Comparison of ENCODE assay signal across 8 cellular contexts in genomic region chr4:38132140-38132673, GRCh38.
DNase-seq lines count a peak whose midpoint lies in the region; ATAC-seq and TF ChIP-seq lines count a peak whose summit lies in the region.

No MANE protein-coding gene starts in this region.

- peak; percentile 62 for ATAC-seq in GM18519 (IDR thresholded peaks at IDR 0.05; ENCODE audit: low FRiP score, unreplicated experiment)
- peak; percentile 80 for ATAC-seq in HG02981 (IDR thresholded peaks at IDR 0.05; ENCODE audit: unreplicated experiment)

- TF ChIP-seq RAD21 in liver (IDR thresholded peaks at IDR 0.05): peak; percentile 13 to 37

- no TSS peak for BruUV-seq in mammary epithelial cell (replicated peaks; lab: Mats Ljungman, UMichigan)

- H3K9me3 ChIP-seq in mammary epithelial cell (replicated peaks; ENCODE audit: insufficient read depth, low read length) (no peaks in the 10 kb centered on the region), liver (ENCODE audit: control insufficient read depth in 4 of 4, low read length in 3 of 4) (no peaks in the 10 kb centered on the region)

- H3K27me3 ChIP-seq in mammary epithelial cell (ENCODE audit: insufficient read depth, low read length) (no peaks in the 10 kb centered on the region), liver (ENCODE audit: control insufficient read depth in 4 of 4, insufficient read depth in 4 of 4, low read length in 3 of 4) (no peaks in the 10 kb centered on the region)

- no peak overlapping the region for H2AFZ ChIP-seq in mammary epithelial cell (ENCODE audit: low read depth, low read length)

- dilution Hi-C loops in mammary epithelial cell (cut with HindIII; ENCODE audit: low sequenced_read_pairs): no loop called here

- WGBS in mammary epithelial cell (ENCODE audit: low coverage, missing lambda C conversion rate): 2% methylated on average over 8 of the region's 8 CpGs
- WGBS in liver: 10% methylated on average over 8 of the region's 8 CpGs

- H3K4me2 ChIP-seq in mammary epithelial cell (ENCODE audit: insufficient read depth, low read depth, low read length): peak overlapping the region; percentile 15

- CTCF ChIA-PET in mammary epithelial cell (lab: Charles Lee; ENCODE audit: low non-redundant PET): no interaction called here

- no peaks in the 10 kb centered on the region for H3K79me2 ChIP-seq in mammary epithelial cell (ENCODE audit: insufficient read depth, low read length)

- no peaks in the 10 kb centered on the region for H4K20me1 ChIP-seq in mammary epithelial cell (ENCODE audit: insufficient read depth, low read length)

- intact Hi-C loops in mammary epithelial cell (cut with micrococcal nuclease): loop anchor here (2.0 kb wide), 1 partner anchor 63 kb away; no protein-coding TSS in a partner anchor

- H3K27ac ChIP-seq in mammary epithelial cell (ENCODE audit: insufficient read depth, low read depth, low read length) (peak overlapping the region; percentile 99), liver (ENCODE audit: low read depth in 1 of 2, low read length in 2 of 2) (peak overlapping the region; percentile 91)

- H3K4me1 ChIP-seq in mammary epithelial cell (ENCODE audit: insufficient read depth, low read length) (peaks cover 35% of the 10 kb centered on the region), liver (ENCODE audit: control insufficient read depth in 4 of 4, insufficient read depth in 4 of 4, low read length in 3 of 4) (peaks cover 14 to 63% (median 46%) of the 10 kb centered on the region in 4 donors)

- in situ Hi-C loops in mammary epithelial cell (cut with MboI; ENCODE audit: low sequenced_read_pairs in 2 of 2): no loop called here

- no peak overlapping the region for H3K4me3 ChIP-seq in mammary epithelial cell (replicated peaks in 1 of 3; ENCODE audit: insufficient read depth in 1 of 3, low read depth in 2 of 3, low read length in 3 of 3)
- no peak overlapping the region for H3K4me3 ChIP-seq in liver (ENCODE audit: low read depth in 1 of 3, low read length in 3 of 3)

- H3K9ac ChIP-seq in mammary epithelial cell (ENCODE audit: insufficient read depth, low read length) (peak overlapping the region; percentile 78), liver (ENCODE audit: low read depth in 1 of 2, low read length in 2 of 2) (peak overlapping the region in 1 of 2 donors; percentile 69)

- DNase-seq in T-helper 9 cell (peak; percentile 36), mammary epithelial cell (peak; percentile 99), NCI-H2171 treated with DMSO at 0.1 percent for 48 hours (lab: John Stamatoyannopoulos, UW) (no peak), OCI-M1 (lab: John Stamatoyannopoulos, UW) (no peak)
- DNase-seq in stimulated activated CD4-positive, alpha-beta T cell treated with anti-CD3 and anti-CD28 coated beads, TNF-alpha, amount 100 ng/mL, for 1 hour (ENCODE audit: low read depth in 3 of 3, low spot score in 1 of 3): peak; percentile 18 to 45 (median 44)

- no peaks in the 10 kb centered on the region for H3K36me3 ChIP-seq in mammary epithelial cell (ENCODE audit: insufficient read depth, low read length)
- H3K36me3 ChIP-seq in liver (ENCODE audit: control insufficient read depth in 4 of 4, insufficient read depth in 3 of 4, low read depth in 1 of 4, low read length in 3 of 4): peaks cover 0 to 1% (median 0%) of the 10 kb centered on the region in 4 donors

- TF ChIP-seq CTCF in mammary epithelial cell (conservative IDR thresholded peaks at IDR 0.05 in 1 of 2, IDR thresholded peaks at IDR 0.05 in 1 of 2; ENCODE audit: extremely low read depth in 1 of 2, insufficient read depth in 1 of 2, low read depth in 1 of 2, low read length in 2 of 2): no peak
- TF ChIP-seq CTCF in liver (IDR thresholded peaks at IDR 0.05; ENCODE audit: low read depth, low read length, missing input control): no peak

TF ChIP-seq in liver, 16 proteins besides CTCF, POLR2A, EP300 and RAD21:
- TF ChIP-seq MAX (IDR thresholded peaks at IDR 0.05) (no peak), EGR1 (IDR thresholded peaks at IDR 0.05; ENCODE audit: low read depth in 2 of 2) (no peak), HNF4G (IDR thresholded peaks at IDR 0.05) (no peak), RXRA (IDR thresholded peaks at IDR 0.05) (peak; percentile 41 to 51), JUND (IDR thresholded peaks at IDR 0.05) (no peak), GABPA (IDR thresholded peaks at IDR 0.05 in 1 of 2, conservative IDR thresholded peaks at IDR 0.05 in 1 of 2) (no peak), TAF1 (conservative IDR thresholded peaks at IDR 0.05) (no peak), FOXA2 (IDR thresholded peaks at IDR 0.05) (no peak), HNF4A (conservative IDR thresholded peaks at IDR 0.05) (no peak), FOXA1 (IDR thresholded peaks at IDR 0.05) (no peak), NR2F2 (IDR thresholded peaks at IDR 0.05) (peak; percentile 35), ZBTB33 (IDR thresholded peaks at IDR 0.05) (peak; percentile 8), SP1 (IDR thresholded peaks at IDR 0.05) (no peak), YY1 (IDR thresholded peaks at IDR 0.05) (peak; percentile 28)
- TF ChIP-seq, protein P1, sequence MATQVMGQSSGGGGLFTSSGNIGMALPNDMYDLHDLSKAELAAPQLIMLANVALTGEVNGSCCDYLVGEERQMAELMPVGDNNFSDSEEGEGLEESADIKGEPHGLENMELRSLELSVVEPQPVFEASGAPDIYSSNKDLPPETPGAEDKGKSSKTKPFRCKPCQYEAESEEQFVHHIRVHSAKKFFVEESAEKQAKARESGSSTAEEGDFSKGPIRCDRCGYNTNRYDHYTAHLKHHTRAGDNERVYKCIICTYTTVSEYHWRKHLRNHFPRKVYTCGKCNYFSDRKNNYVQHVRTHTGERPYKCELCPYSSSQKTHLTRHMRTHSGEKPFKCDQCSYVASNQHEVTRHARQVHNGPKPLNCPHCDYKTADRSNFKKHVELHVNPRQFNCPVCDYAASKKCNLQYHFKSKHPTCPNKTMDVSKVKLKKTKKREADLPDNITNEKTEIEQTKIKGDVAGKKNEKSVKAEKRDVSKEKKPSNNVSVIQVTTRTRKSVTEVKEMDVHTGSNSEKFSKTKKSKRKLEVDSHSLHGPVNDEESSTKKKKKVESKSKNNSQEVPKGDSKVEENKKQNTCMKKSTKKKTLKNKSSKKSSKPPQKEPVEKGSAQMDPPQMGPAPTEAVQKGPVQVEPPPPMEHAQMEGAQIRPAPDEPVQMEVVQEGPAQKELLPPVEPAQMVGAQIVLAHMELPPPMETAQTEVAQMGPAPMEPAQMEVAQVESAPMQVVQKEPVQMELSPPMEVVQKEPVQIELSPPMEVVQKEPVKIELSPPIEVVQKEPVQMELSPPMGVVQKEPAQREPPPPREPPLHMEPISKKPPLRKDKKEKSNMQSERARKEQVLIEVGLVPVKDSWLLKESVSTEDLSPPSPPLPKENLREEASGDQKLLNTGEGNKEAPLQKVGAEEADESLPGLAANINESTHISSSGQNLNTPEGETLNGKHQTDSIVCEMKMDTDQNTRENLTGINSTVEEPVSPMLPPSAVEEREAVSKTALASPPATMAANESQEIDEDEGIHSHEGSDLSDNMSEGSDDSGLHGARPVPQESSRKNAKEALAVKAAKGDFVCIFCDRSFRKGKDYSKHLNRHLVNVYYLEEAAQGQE (IDR thresholded peaks at IDR 0.05): peak; percentile 49
- TF ChIP-seq, protein P2, sequence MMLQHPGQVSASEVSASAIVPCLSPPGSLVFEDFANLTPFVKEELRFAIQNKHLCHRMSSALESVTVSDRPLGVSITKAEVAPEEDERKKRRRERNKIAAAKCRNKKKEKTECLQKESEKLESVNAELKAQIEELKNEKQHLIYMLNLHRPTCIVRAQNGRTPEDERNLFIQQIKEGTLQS (IDR thresholded peaks at IDR 0.05): peak; percentile 23

Comparison
In these comparisons a context has a peak if more than half of its experiments do, and no peak if none do; other contexts are left out.
1. DNase-seq: peak in T-helper 9 cell (single experiment), mammary epithelial cell (single experiment) and stimulated activated CD4-positive, alpha-beta T cell treated with anti-CD3 and anti-CD28 coated beads, TNF-alpha, amount 100 ng/mL, for 1 hour (3 of 3); none in NCI-H2171 treated with DMSO at 0.1 percent for 48 hours (single experiment) and OCI-M1 (single experiment).